12 cellular contexts compared by ENCODE assay signal in the genomic region with DNA sequence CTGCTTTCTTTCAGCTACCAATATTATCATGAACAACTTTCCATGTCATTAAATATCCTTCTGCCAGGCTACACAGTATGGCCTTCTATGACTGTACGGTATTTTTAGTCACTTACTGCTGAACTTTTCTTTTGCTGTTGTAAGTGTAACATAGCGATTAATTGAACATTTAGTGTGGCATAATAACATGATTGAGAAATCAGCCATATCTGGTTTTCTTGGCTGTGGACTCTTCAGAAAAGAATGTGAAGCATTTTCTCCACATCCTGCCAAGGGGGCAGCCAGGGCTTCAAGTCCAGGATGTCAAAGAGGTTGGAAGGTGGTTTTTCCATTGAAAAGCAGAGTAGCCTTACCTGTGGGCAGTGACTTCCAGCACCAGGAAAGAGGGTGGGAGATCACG. TPM values are rescaled to one million over a fixed set of nuclear protein-coding genes. Genes with fewer than 3 reads are reported as not detected.
DNase-seq lines count a peak whose midpoint lies in the region; ATAC-seq and TF ChIP-seq lines count a peak whose summit lies in the region.
"Had no signal": no experiment of that assay in that cellular context is flagged by ENCODE, and none has a peak within 500 bp of the region (broad histone marks: within the 10 kb centered on the region; RNA-seq: fewer than 3 reads in every experiment).

No MANE protein-coding gene starts in this region.

- H3K27me3 Mint-ChIP-seq in HFFc6 (ENCODE audit: insufficient read depth) (peaks cover 2% of the 10 kb centered on the region; the same call in 1 of the 2 replicates), WTC11 (ENCODE audit: low read depth) (peaks cover 9% of the 10 kb centered on the region)

- H3K4me1 ChIP-seq in foreskin keratinocyte (peaks cover 10% of the 10 kb centered on the region), colonic mucosa (peaks cover 10% of the 10 kb centered on the region)

- DNase-seq in 8988T: peak; percentile 56
- DNase-seq in HFFc6: peak; percentile 84
- DNase-seq in WTC11 (ENCODE audit: low spot score): no peak
- peak; percentile 51 to 69 for DNase-seq in foreskin keratinocyte
- no peak for DNase-seq in NCI-H446 (lab: John Stamatoyannopoulos, UW)
- DNase-seq in colonic mucosa: no peak
- DNase-seq: activated CD4-positive, CD25-positive, alpha-beta regulatory T cell treated with anti-CD3 and anti-CD28 coated beads, Interleukin-2, amount 50 U/mL, for 72 hours; activated effector memory CD4-positive, alpha-beta T cell treated with anti-CD3 and anti-CD28 coated beads, Interleukin-2, amount 50 U/mL, for 16 hours; cortex of kidney; Karpas-422 had no signal

- CTCF ChIA-PET in WTC11 (lab: Charles Lee): interaction anchor here (2.2 to 2.8 kb wide), 2 partner anchors 9 to 52 kb away, joined by 8 to 16 read pairs; a partner anchor contains a TSS

- H3K27ac Mint-ChIP-seq in HFFc6 (peak overlapping the region; percentile 84), WTC11 (no peak overlapping the region)

- intact Hi-C loops in colonic mucosa (cut with DNase I): loop anchor here (5.0 kb wide), 1 partner anchor 48 kb away; no protein-coding TSS in a partner anchor

- H3K27ac ChIP-seq in foreskin keratinocyte (no peak overlapping the region), colonic mucosa (no peak overlapping the region)

- H3K36me3 Mint-ChIP-seq in HFFc6 (ENCODE audit: low read depth) (peaks cover 13% of the 10 kb centered on the region), WTC11 (no peaks in the 10 kb centered on the region)

- H3K4me3 ChIP-seq in colonic mucosa: no peak overlapping the region

- H3K4me3 Mint-ChIP-seq in HFFc6: no peak overlapping the region
- H3K4me3 Mint-ChIP-seq in WTC11: no peak overlapping the region

- POLR2A ChIA-PET in WTC11 (lab: Charles Lee): no interaction called here

- no peaks in the 10 kb centered on the region for H3K9me3 ChIP-seq in colonic mucosa

- H3K9ac ChIP-seq in colonic mucosa (ENCODE audit: low read depth in 2 of 2, low read length in 2 of 2): no peak overlapping the region

- 0 out of 2 replicates have a peak, but pooled peaks cover 3% of the 10 kb centered on the region for H3K9me3 Mint-ChIP-seq in HFFc6
- no peaks in the 10 kb centered on the region for H3K9me3 Mint-ChIP-seq in WTC11

- no peak for TF ChIP-seq CTCF in HFFc6 (IDR thresholded peaks at IDR 0.05)
- TF ChIP-seq CTCF in WTC11 (IDR thresholded peaks at IDR 0.05): no peak
- TF ChIP-seq CTCF in foreskin keratinocyte (conservative IDR thresholded peaks at IDR 0.05): no peak
- no peak for TF ChIP-seq CTCF in colonic mucosa (IDR thresholded peaks at IDR 0.05)

- H3K4me1 Mint-ChIP-seq in HFFc6 (ENCODE audit: low read depth) (peaks cover 65% of the 10 kb centered on the region), WTC11 (no peaks in the 10 kb centered on the region)

- no peaks in the 10 kb centered on the region for H3K27me3 ChIP-seq in foreskin keratinocyte
- H3K27me3 ChIP-seq in colonic mucosa: no peaks in the 10 kb centered on the region

- ATAC-seq in WTC11 (no peak), foreskin keratinocyte (no peak), HG03342 (IDR thresholded peaks at IDR 0.05; ENCODE audit: unreplicated experiment) (no peak), GM19467 (IDR thresholded peaks at IDR 0.05; ENCODE audit: unreplicated experiment) (no peak)

- H3K36me3 ChIP-seq in colonic mucosa: no peaks in the 10 kb centered on the region

TF ChIP-seq in WTC11, 78 proteins besides CTCF, POLR2A, EP300 and RAD21:
- TF ChIP-seq ELF4 (CRISPR knock-in tag; IDR thresholded peaks at IDR 0.05; ENCODE audit: low read depth) (no peak), NFYB (CRISPR knock-in tag; conservative IDR thresholded peaks at IDR 0.05; ENCODE audit: low read depth) (no peak), ZNF416 (CRISPR knock-in tag; IDR thresholded peaks at IDR 0.05) (0 out of 2 replicates have a peak, but pooled peaks have one; percentile 35)
- TF ChIP-seq, protein P1, sequence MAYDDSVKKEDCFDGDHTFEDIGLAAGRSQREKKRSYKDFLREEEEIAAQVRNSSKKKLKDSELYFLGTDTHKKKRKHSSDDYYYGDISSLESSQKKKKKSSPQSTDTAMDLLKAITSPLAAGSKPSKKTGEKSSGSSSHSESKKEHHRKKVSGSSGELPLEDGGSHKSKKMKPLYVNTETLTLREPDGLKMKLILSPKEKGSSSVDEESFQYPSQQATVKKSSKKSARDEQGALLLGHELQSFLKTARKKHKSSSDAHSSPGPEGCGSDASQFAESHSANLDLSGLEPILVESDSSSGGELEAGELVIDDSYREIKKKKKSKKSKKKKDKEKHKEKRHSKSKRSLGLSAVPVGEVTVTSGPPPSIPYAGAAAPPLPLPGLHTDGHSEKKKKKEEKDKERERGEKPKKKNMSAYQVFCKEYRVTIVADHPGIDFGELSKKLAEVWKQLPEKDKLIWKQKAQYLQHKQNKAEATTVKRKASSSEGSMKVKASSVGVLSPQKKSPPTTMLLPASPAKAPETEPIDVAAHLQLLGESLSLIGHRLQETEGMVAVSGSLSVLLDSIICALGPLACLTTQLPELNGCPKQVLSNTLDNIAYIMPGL (CRISPR knock-in tag; IDR thresholded peaks at IDR 0.05): no peak
TF ChIP-seq in WTC11: peak in this region for 1.

RNA-seq across cellular contexts. Expression of a gene that starts 8.8 kb away (rescaled TPM):
- total RNA-seq in HFFc6 (2021; fragmentation: NEBNext Ultra II Directional; extraction: Animal tissue kit (Norgen Biotek cat#: 25700)): 10 to 100 TPM; 73.4 to 87.1 (median 74.7) TPM
- total RNA-seq in WTC11 (2021) (92.1 to 99.4 TPM (median 98.6 TPM) in 3 replicates), foreskin keratinocyte (42.6 and 45.5 TPM in 2 replicates), colonic mucosa (100 to 1,000 TPM; 108 to 115 TPM)
- polyA plus RNA-seq in foreskin keratinocyte: 22.1 and 25.2 TPM in 2 replicates

RNA-seq across cellular contexts. Expression of a gene that starts 58.7 kb away (rescaled TPM):
- 10 to 100 TPM; 33.2 to 48.4 (median 36.8) TPM for total RNA-seq in HFFc6 (2021; fragmentation: NEBNext Ultra II Directional; extraction: Animal tissue kit (Norgen Biotek cat#: 25700))
- total RNA-seq in WTC11 (2021) (36.8 to 42.8 TPM (median 38.2 TPM) in 3 replicates), foreskin keratinocyte (28.4 and 29.3 TPM in 2 replicates), colonic mucosa (10 to 100 TPM; 27.9 to 34.1 TPM)
- polyA plus RNA-seq in foreskin keratinocyte: 11.8 and 12.9 TPM in 2 replicates

Comparison
In these comparisons a context has a peak if more than half of its experiments do, and no peak if none do; other contexts are left out.
1. DNase-seq: peak in 8988T (single experiment), HFFc6 (single experiment) and foreskin keratinocyte (2 of 2); none in WTC11 (single experiment), NCI-H446 (0 of 2) and colonic mucosa (single experiment).